Comparison of ENCODE assay signal across 14 cellular contexts in genomic region chr4:177315767-177316490, GRCh38. TPM values are rescaled to one million over a fixed set of nuclear protein-coding genes. Genes with fewer than 3 reads are reported as not detected.
DNase-seq lines count a peak whose midpoint lies in the region; ATAC-seq, FAIRE-seq and TF ChIP-seq lines count a peak whose summit lies in the region.
"Had no signal": no experiment of that assay in that cellular context is flagged by ENCODE, and none has a peak within 500 bp of the region (broad histone marks: within the 10 kb centered on the region; RNA-seq: fewer than 3 reads in every experiment).

No MANE protein-coding gene starts in this region.

- H3K36me3 Mint-ChIP-seq in activated naive CD8-positive, alpha-beta T cell: no peaks in the 10 kb centered on the region
- peaks cover 12% of the 10 kb centered on the region for H3K36me3 Mint-ChIP-seq in activated naive CD8-positive, alpha-beta T cell treated with anti-CD3 and anti-CD28 coated beads, Interleukin-2, amount 50 U/mL, for 24 hours (ENCODE audit: low read depth)
- peaks cover 6% of the 10 kb centered on the region for H3K36me3 Mint-ChIP-seq in brain

- TF ChIP-seq CTCF in brain (conservative IDR thresholded peaks at IDR 0.05): no peak

- no peak for DNase-seq in activated naive CD8-positive, alpha-beta T cell treated with anti-CD3 and anti-CD28 coated beads, Interleukin-2, amount 50 U/mL, for 24 hours
- DNase-seq in inferior parietal cortex (ENCODE audit: extremely low spot score): no peak
- no peak for DNase-seq in H54 (ENCODE audit: insufficient read length, low spot score)
- DNase-seq: C1 segment of cervical spinal cord, foreskin keratinocyte, Kasumi-1, midbrain had no signal

- H3K27me3 ChIP-seq in thymus (ENCODE audit: control insufficient read depth, insufficient read depth): no peaks in the 10 kb centered on the region
- H3K27me3 ChIP-seq: ascending aorta, foreskin keratinocyte had no signal

- H3K4me3 Mint-ChIP-seq in activated naive CD8-positive, alpha-beta T cell: peak overlapping the region; percentile 53
- H3K4me3 Mint-ChIP-seq in activated naive CD8-positive, alpha-beta T cell treated with anti-CD3 and anti-CD28 coated beads, Interleukin-2, amount 50 U/mL, for 24 hours: no peak overlapping the region
- peak overlapping the region in 3 of 5 experiments; percentile 10 to 41 (median 19) for H3K4me3 Mint-ChIP-seq in brain

- TF ChIP-seq POLR2A in H54 (IDR thresholded peaks at IDR 0.05; ENCODE audit: low read depth, low read length): no peak

- 69% methylated on average over 4 of the region's 4 CpGs for WGBS in thymus

- no peaks in the 10 kb centered on the region for H3K36me3 ChIP-seq in thymus (ENCODE audit: control insufficient read depth, insufficient read depth)
- H3K36me3 ChIP-seq: ascending aorta had no signal

- ATAC-seq in activated naive CD8-positive, alpha-beta T cell treated with anti-CD3 and anti-CD28 coated beads, Interleukin-2, amount 50 U/mL, for 24 hours: no peak
- ATAC-seq in HG03135 (IDR thresholded peaks at IDR 0.05; ENCODE audit: unreplicated experiment): peak; percentile 54
- no peak for ATAC-seq in esophagus mucosa
- ATAC-seq: foreskin keratinocyte had no signal

- H3K9me3 Mint-ChIP-seq in activated naive CD8-positive, alpha-beta T cell (ENCODE audit: low read depth): no peaks in the 10 kb centered on the region
- no peaks in the 10 kb centered on the region for H3K9me3 Mint-ChIP-seq in activated naive CD8-positive, alpha-beta T cell treated with anti-CD3 and anti-CD28 coated beads, Interleukin-2, amount 50 U/mL, for 24 hours
- peaks cover 0 to 3% (median 0%) of the 10 kb centered on the region in 5 experiments for H3K9me3 Mint-ChIP-seq in brain

- no peak overlapping the region for H3K27ac ChIP-seq in thymus (ENCODE audit: low read depth)
- H3K27ac ChIP-seq: ascending aorta, foreskin keratinocyte, VCaP had no signal

- H3K4me3 ChIP-seq in thymus (ENCODE audit: low read length): peak overlapping the region; percentile 43
- H3K4me3 ChIP-seq: ascending aorta had no signal

- peaks cover 22% of the 10 kb centered on the region for H3K4me1 Mint-ChIP-seq in activated naive CD8-positive, alpha-beta T cell (ENCODE audit: low read depth)
- peaks cover 43% of the 10 kb centered on the region for H3K4me1 Mint-ChIP-seq in activated naive CD8-positive, alpha-beta T cell treated with anti-CD3 and anti-CD28 coated beads, Interleukin-2, amount 50 U/mL, for 24 hours
- H3K4me1 Mint-ChIP-seq in brain: peaks cover 40% of the 10 kb centered on the region

- no peak overlapping the region for H3K27ac Mint-ChIP-seq in activated naive CD8-positive, alpha-beta T cell
- no peak overlapping the region for H3K27ac Mint-ChIP-seq in activated naive CD8-positive, alpha-beta T cell treated with anti-CD3 and anti-CD28 coated beads, Interleukin-2, amount 50 U/mL, for 24 hours
- no peak overlapping the region for H3K27ac Mint-ChIP-seq in brain

- no peaks in the 10 kb centered on the region for H3K27me3 Mint-ChIP-seq in activated naive CD8-positive, alpha-beta T cell
- H3K27me3 Mint-ChIP-seq in activated naive CD8-positive, alpha-beta T cell treated with anti-CD3 and anti-CD28 coated beads, Interleukin-2, amount 50 U/mL, for 24 hours: no peaks in the 10 kb centered on the region
- H3K27me3 Mint-ChIP-seq in brain: no peaks in the 10 kb centered on the region

- FAIRE-seq in H54 (lab: Jason Lieb, UNC): no peak

- no peaks in the 10 kb centered on the region for H3K9me3 ChIP-seq in thymus (ENCODE audit: control insufficient read depth)
- H3K9me3 ChIP-seq: ascending aorta had no signal

- peaks cover 20% of the 10 kb centered on the region for H3K4me1 ChIP-seq in thymus (ENCODE audit: control insufficient read depth, insufficient read depth, low read length)
- H3K4me1 ChIP-seq: ascending aorta, foreskin keratinocyte had no signal

RNA-seq across cellular contexts. Expression of gene NEIL3, which starts 6.3 kb away (rescaled TPM):
- polyA plus RNA-seq in brain (ENCODE audit: insufficient read depth, low read depth, low replicate concordance) (1.8 TPM), thymus (3.6 TPM)
- total RNA-seq in esophagus mucosa: 3.8 TPM
- total RNA-seq: ascending aorta had no signal
